Comparison of ENCODE assay signal across 21 cellular contexts in genomic region chr3:184099806-184100686, GRCh38. TPM values are rescaled to one million over a fixed set of nuclear protein-coding genes. Genes with fewer than 3 reads are reported as not detected.
"Had no signal": no experiment of that assay in that cellular context is flagged by ENCODE, and none has a peak within 500 bp of the region (broad histone marks: within the 10 kb centered on the region; RNA-seq: fewer than 3 reads in every experiment).

No MANE protein-coding gene starts in this region.

- H3K9me3 ChIP-seq: prostate gland, upper lobe of left lung had no signal

- H3K36me3 Mint-ChIP-seq: activated naive CD8-positive, alpha-beta T cell; brain had no signal

- H3K27ac Mint-ChIP-seq: activated CD4-positive, alpha-beta memory T cell treated with anti-CD3 and anti-CD28 coated beads, Interleukin-2, amount 10 ng/mL, durations not matched to agents 7 days and 5 days; activated CD4-positive, alpha-beta T cell treated with anti-CD3 and anti-CD28 coated beads for 36 hours; activated naive CD8-positive, alpha-beta T cell; activated T-cell treated with anti-CD3 and anti-CD28 coated beads, Interleukin-2, amount 50 U/mL, for 24 hours; brain; nephron progenitor cell; stimulated activated naive CD8-positive, alpha-beta T cell treated with anti-CD3 and anti-CD28 coated beads, Interleukin-15, amount 100 ng/mL, for 72 hours had no signal

- DNase-seq: activated CD4-positive, alpha-beta memory T cell treated with anti-CD3 and anti-CD28 coated beads, Interleukin-2, amount 10 ng/mL, durations not matched to agents 7 days and 5 days; activated CD4-positive, alpha-beta T cell treated with anti-CD3 and anti-CD28 coated beads for 36 hours; activated gamma-delta T cell treated with Interleukin-2 at 50 U/mL for 16 hours; activated T-cell treated with anti-CD3 and anti-CD28 coated beads, Interleukin-2, amount 50 U/mL, for 24 hours; amygdala; kidney; nephron progenitor cell; right cardiac atrium; stimulated activated naive CD8-positive, alpha-beta T cell treated with anti-CD3 and anti-CD28 coated beads, Interleukin-15, amount 100 ng/mL, for 72 hours; upper lobe of left lung had no signal

- H3K4me1 Mint-ChIP-seq: activated CD4-positive, alpha-beta memory T cell treated with anti-CD3 and anti-CD28 coated beads, Interleukin-2, amount 10 ng/mL, durations not matched to agents 7 days and 5 days; activated CD4-positive, alpha-beta T cell treated with anti-CD3 and anti-CD28 coated beads for 36 hours; brain; central memory CD8-positive, alpha-beta T cell; nephron progenitor cell; stimulated activated naive CD8-positive, alpha-beta T cell treated with anti-CD3 and anti-CD28 coated beads, Interleukin-15, amount 100 ng/mL, for 72 hours had no signal

- H3K27ac ChIP-seq: coronary artery, hepatocyte, prostate gland, upper lobe of left lung had no signal

- H3K27me3 ChIP-seq: hepatocyte, upper lobe of left lung had no signal

- H3K4me3 Mint-ChIP-seq: activated CD4-positive, alpha-beta memory T cell treated with anti-CD3 and anti-CD28 coated beads, Interleukin-2, amount 10 ng/mL, durations not matched to agents 7 days and 5 days; activated CD4-positive, alpha-beta T cell treated with anti-CD3 and anti-CD28 coated beads for 36 hours; activated naive CD8-positive, alpha-beta T cell; activated T-cell treated with anti-CD3 and anti-CD28 coated beads, Interleukin-2, amount 50 U/mL, for 24 hours; brain; central memory CD8-positive, alpha-beta T cell; nephron progenitor cell; stimulated activated naive CD8-positive, alpha-beta T cell treated with anti-CD3 and anti-CD28 coated beads, Interleukin-15, amount 100 ng/mL, for 72 hours had no signal

- H3K9me3 Mint-ChIP-seq: activated CD4-positive, alpha-beta memory T cell treated with anti-CD3 and anti-CD28 coated beads, Interleukin-2, amount 10 ng/mL, durations not matched to agents 7 days and 5 days; activated T-cell treated with anti-CD3 and anti-CD28 coated beads, Interleukin-2, amount 50 U/mL, for 24 hours; central memory CD8-positive, alpha-beta T cell; nephron progenitor cell; stimulated activated naive CD8-positive, alpha-beta T cell treated with anti-CD3 and anti-CD28 coated beads, Interleukin-15, amount 100 ng/mL, for 72 hours had no signal

- H3K4me2 ChIP-seq: hepatocyte had no signal

- H3K27me3 Mint-ChIP-seq: activated naive CD8-positive, alpha-beta T cell had no signal

- H3K4me3 ChIP-seq: coronary artery, hepatocyte, prostate gland, upper lobe of left lung had no signal

- H3K79me2 ChIP-seq: hepatocyte had no signal

- H3K4me1 ChIP-seq: prostate gland, upper lobe of left lung had no signal

- H2AFZ ChIP-seq: hepatocyte had no signal

- H3K36me3 ChIP-seq: prostate gland, upper lobe of left lung had no signal

- ATAC-seq: activated CD4-positive, alpha-beta T cell treated with anti-CD3 and anti-CD28 coated beads for 36 hours; esophagus mucosa; right cardiac atrium; stimulated activated naive CD8-positive, alpha-beta T cell treated with anti-CD3 and anti-CD28 coated beads, Interleukin-15, amount 100 ng/mL, for 72 hours had no signal

RNA-seq across cellular contexts. Expression of gene HTR3E, which starts 3.2 kb away (rescaled TPM):
- total RNA-seq: activated CD4-positive, alpha-beta memory T cell treated with anti-CD3 and anti-CD28 coated beads, Interleukin-2, amount 10 ng/mL, durations not matched to agents 7 days and 5 days; activated CD4-positive, alpha-beta T cell treated with anti-CD3 and anti-CD28 coated beads for 36 hours; esophagus mucosa; hepatocyte; kidney; lower leg skin; mesenteric fat pad; omental fat pad; prostate gland; right cardiac atrium; temporal lobe; upper lobe of left lung had no signal
- polyA plus RNA-seq: hepatocyte, right cardiac atrium had no signal

RNA-seq across cellular contexts. Expression of gene HTR3C, which starts 47.2 kb away (rescaled TPM):
- total RNA-seq: activated CD4-positive, alpha-beta memory T cell treated with anti-CD3 and anti-CD28 coated beads, Interleukin-2, amount 10 ng/mL, durations not matched to agents 7 days and 5 days; activated CD4-positive, alpha-beta T cell treated with anti-CD3 and anti-CD28 coated beads for 36 hours; esophagus mucosa; hepatocyte; kidney; lower leg skin; mesenteric fat pad; right cardiac atrium; temporal lobe had no signal
- polyA plus RNA-seq: hepatocyte, right cardiac atrium had no signal
